ENCODE assay signal across 8 cellular contexts in genomic region chr17:39618252-39618913, GRCh38. TPM values are rescaled to one million over a fixed set of nuclear protein-coding genes. Genes with fewer than 3 reads are reported as not detected.
DNase-seq lines count a peak whose midpoint lies in the region; ATAC-seq, FAIRE-seq and TF ChIP-seq lines count a peak whose summit lies in the region.

No MANE protein-coding gene starts in this region.

- H3K79me2 ChIP-seq in ACC112 (ENCODE audit: control insufficient read depth, insufficient read depth, low read length, unreplicated experiment) = no peaks in the 10 kb centered on the region

- FAIRE-seq in RCC 7860 (lab: Jason Lieb, UNC) = no peak

- H3K4me3 Mint-ChIP-seq in stimulated activated effector memory CD8-positive, alpha-beta T cell treated with anti-CD3 and anti-CD28 coated beads, Interleukin-12 subunit alpha, Interleukin-12 subunit beta, amount 100 ng/mL, for 72 hours = peak overlapping the region; percentile 73

- no peaks in the 10 kb centered on the region for H3K4me1 ChIP-seq in ACC112 (ENCODE audit: control insufficient read depth, insufficient read depth, low read length, unreplicated experiment)

- no peaks in the 10 kb centered on the region for H3K36me3 ChIP-seq in ACC112 (ENCODE audit: insufficient read depth, low read length)

- peak overlapping the region; percentile 57 for H2AFZ ChIP-seq in ACC112 (ENCODE audit: low read length, unreplicated experiment)

- H3K27ac Mint-ChIP-seq in stimulated activated effector memory CD8-positive, alpha-beta T cell treated with anti-CD3 and anti-CD28 coated beads, Interleukin-12 subunit alpha, Interleukin-12 subunit beta, amount 100 ng/mL, for 72 hours = no peak overlapping the region

- intact Hi-C loops in posterior vena cava (cut with DNase I) = no loop called here

- H3K9me3 Mint-ChIP-seq in stimulated activated effector memory CD8-positive, alpha-beta T cell treated with anti-CD3 and anti-CD28 coated beads, Interleukin-12 subunit alpha, Interleukin-12 subunit beta, amount 100 ng/mL, for 72 hours = no peaks in the 10 kb centered on the region

- no peak for DNase-seq in GM12864 (ENCODE audit: low read depth)
- DNase-seq in hepatic stellate cell (ENCODE audit: low spot score) = peak; percentile 54
- DNase-seq in stimulated activated effector memory CD8-positive, alpha-beta T cell treated with anti-CD3 and anti-CD28 coated beads, Interleukin-12 subunit alpha, Interleukin-12 subunit beta, amount 100 ng/mL, for 72 hours (ENCODE audit: low spot score in 2 of 2) = no peak
- DNase-seq in posterior vena cava (ENCODE audit: low spot score) = no peak
- DNase-seq in RCC 7860 (ENCODE audit: low spot score) = no peak
- no peak for DNase-seq in T-helper 9 cell

- TF ChIP-seq CTCF in GM12864 (IDR thresholded peaks at IDR 0.05; ENCODE audit: low read depth, low read length, missing control alignments) = no peak
- no peak for TF ChIP-seq CTCF in VCaP (conservative IDR thresholded peaks at IDR 0.05)

- H3K4me1 Mint-ChIP-seq in stimulated activated effector memory CD8-positive, alpha-beta T cell treated with anti-CD3 and anti-CD28 coated beads, Interleukin-12 subunit alpha, Interleukin-12 subunit beta, amount 100 ng/mL, for 72 hours = peaks cover 29% of the 10 kb centered on the region

- peak overlapping the region; percentile 77 for H3K4me3 ChIP-seq in ACC112 (ENCODE audit: low read depth, low read length)
- H3K4me3 ChIP-seq in GM12864 (ENCODE audit: low read depth, low read length) = peak overlapping the region; percentile 42

- H3K27me3 ChIP-seq in ACC112 (ENCODE audit: insufficient read depth, low read length) = peaks cover 15% of the 10 kb centered on the region; the same call in 1 of the 2 replicates

- no peak for ATAC-seq in stimulated activated effector memory CD8-positive, alpha-beta T cell treated with anti-CD3 and anti-CD28 coated beads, Interleukin-12 subunit alpha, Interleukin-12 subunit beta, amount 100 ng/mL, for 72 hours

- H3K27ac ChIP-seq in ACC112 (ENCODE audit: low read depth, low read length) = no peak overlapping the region
- peak overlapping the region; percentile 96 for H3K27ac ChIP-seq in VCaP

- no peaks in the 10 kb centered on the region for H3K36me3 Mint-ChIP-seq in stimulated activated effector memory CD8-positive, alpha-beta T cell treated with anti-CD3 and anti-CD28 coated beads, Interleukin-12 subunit alpha, Interleukin-12 subunit beta, amount 100 ng/mL, for 72 hours

RNA-seq across cellular contexts. Expression of gene PPP1R1B, which starts 8.4 kb away (rescaled TPM):
- total RNA-seq in posterior vena cava = 1 to 10 TPM in 1 of 2 donors, under 1 TPM in 1; 0.38 to 2.3 TPM

RNA-seq across cellular contexts. Expression of gene NEUROD2, which starts 10.7 kb away (rescaled TPM):
- not detected for total RNA-seq in posterior vena cava

RNA-seq across cellular contexts. Expression of gene STARD3, which starts 18.6 kb away (rescaled TPM):
- total RNA-seq in posterior vena cava = 10 to 100 TPM; 32.8 to 35.4 TPM

RNA-seq across cellular contexts. Expression of gene TCAP, which starts 46.8 kb away (rescaled TPM):
- 1 to 10 TPM in 1 of 2 donors, under 1 TPM in 1; 0.81 to 1.0 TPM for total RNA-seq in posterior vena cava

RNA-seq across cellular contexts. Expression of gene PNMT, which starts 49.9 kb away (rescaled TPM):
- total RNA-seq in posterior vena cava = 1 to 10 TPM in 1 of 2 donors, under 1 TPM in 1; 0.62 to 3.1 TPM
